Comparison of ENCODE assay signal across 22 cellular contexts in the genomic region with DNA sequence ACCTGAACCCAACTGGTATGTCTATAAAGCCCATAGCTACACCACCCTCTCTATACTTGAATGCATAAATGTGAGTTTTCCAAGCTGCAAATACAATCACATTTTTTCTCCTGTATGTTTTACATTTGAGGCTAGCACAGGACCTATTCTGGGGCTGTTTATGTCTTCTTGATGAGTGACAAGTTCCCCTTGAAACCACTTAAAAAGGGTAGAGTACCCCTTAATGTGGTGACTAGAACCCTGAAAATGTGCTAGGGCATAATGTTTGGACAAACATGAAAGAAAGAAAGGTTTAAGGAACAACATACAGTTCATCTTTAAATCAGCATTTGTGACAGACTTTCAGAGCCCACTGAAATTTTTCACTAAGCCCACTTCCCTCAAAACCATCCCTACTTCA.
"Had no signal": no experiment of that assay in that cellular context is flagged by ENCODE, and none has a peak within 500 bp of the region (broad histone marks: within the 10 kb centered on the region; RNA-seq: fewer than 3 reads in every experiment).

No MANE protein-coding gene starts in this region.

- H3K4me1 ChIP-seq: colonic mucosa, gastrocnemius medialis, prostate gland, transverse colon, uterus had no signal

- H3K9me3 ChIP-seq: colonic mucosa, gastrocnemius medialis, prostate gland, transverse colon, uterus had no signal

- H3K9me3 Mint-ChIP-seq: activated CD8-positive, alpha-beta T cell treated with anti-CD3 and anti-CD28 coated beads for 36 hours; activated naive CD4-positive, alpha-beta T cell treated with anti-CD3 and anti-CD28 coated beads, Interleukin-2, amount 10 ng/mL, durations not matched to agents 7 days and 5 days; endodermal cell; neural crest cell; stimulated activated naive CD8-positive, alpha-beta T cell treated with anti-CD3 and anti-CD28 coated beads, Interleukin-15, Interleukin-2, amounts not matched to agents 100 ng/mL and 50 ng/mL, for 24 hours had no signal

- H3K4me3 Mint-ChIP-seq: activated CD8-positive, alpha-beta T cell treated with anti-CD3 and anti-CD28 coated beads for 36 hours; activated naive CD4-positive, alpha-beta T cell treated with anti-CD3 and anti-CD28 coated beads, Interleukin-2, amount 10 ng/mL, durations not matched to agents 7 days and 5 days; brain; endodermal cell; neural crest cell; stimulated activated naive CD8-positive, alpha-beta T cell treated with anti-CD3 and anti-CD28 coated beads, Interleukin-15, Interleukin-2, amounts not matched to agents 100 ng/mL and 50 ng/mL, for 24 hours; WTC11 had no signal

- H3K36me3 Mint-ChIP-seq: activated naive CD4-positive, alpha-beta T cell treated with anti-CD3 and anti-CD28 coated beads, Interleukin-2, amount 10 ng/mL, durations not matched to agents 7 days and 5 days; brain; WTC11 had no signal

- H3K4me1 Mint-ChIP-seq: brain, endodermal cell, neural crest cell, WTC11 had no signal

- H3K27ac ChIP-seq: colonic mucosa, gastrocnemius medialis, prostate gland, transverse colon, uterus had no signal

- H3K27me3 ChIP-seq: colonic mucosa, gastrocnemius medialis, transverse colon, uterus had no signal

- ATAC-seq: activated CD8-positive, alpha-beta T cell treated with anti-CD3 and anti-CD28 coated beads for 36 hours; gastrocnemius medialis; left lobe of liver; right cardiac atrium; WTC11 had no signal

- H3K27ac Mint-ChIP-seq: activated CD8-positive, alpha-beta T cell treated with anti-CD3 and anti-CD28 coated beads for 36 hours; activated naive CD4-positive, alpha-beta T cell treated with anti-CD3 and anti-CD28 coated beads, Interleukin-2, amount 10 ng/mL, durations not matched to agents 7 days and 5 days; endodermal cell; stimulated activated naive CD8-positive, alpha-beta T cell treated with anti-CD3 and anti-CD28 coated beads, Interleukin-15, Interleukin-2, amounts not matched to agents 100 ng/mL and 50 ng/mL, for 24 hours; WTC11 had no signal

- H3K36me3 ChIP-seq: colonic mucosa, gastrocnemius medialis, prostate gland, transverse colon, uterus had no signal

- DNase-seq: activated CD4-positive, alpha-beta T cell treated with anti-CD3 and anti-CD28 coated beads for 48 hours; activated CD8-positive, alpha-beta T cell treated with anti-CD3 and anti-CD28 coated beads for 36 hours; activated naive CD4-positive, alpha-beta T cell treated with anti-CD3 and anti-CD28 coated beads, Interleukin-2, amount 10 ng/mL, durations not matched to agents 7 days and 5 days; activated T-cell treated with anti-CD3 and anti-CD28 coated beads, Interleukin-2, amount 50 U/mL, for 1 hour; amygdala; central memory CD4-positive, alpha-beta T cell; colonic mucosa; endodermal cell; gastrocnemius medialis; head of caudate nucleus; kidney; midbrain; right cardiac atrium; transverse colon had no signal

- H3K27me3 Mint-ChIP-seq: activated naive CD4-positive, alpha-beta T cell treated with anti-CD3 and anti-CD28 coated beads, Interleukin-2, amount 10 ng/mL, durations not matched to agents 7 days and 5 days; stimulated activated naive CD8-positive, alpha-beta T cell treated with anti-CD3 and anti-CD28 coated beads, Interleukin-15, Interleukin-2, amounts not matched to agents 100 ng/mL and 50 ng/mL, for 24 hours had no signal

- H3K4me3 ChIP-seq: colonic mucosa, gastrocnemius medialis, lung, prostate gland, transverse colon, uterus had no signal
